In the genomic region with DNA sequence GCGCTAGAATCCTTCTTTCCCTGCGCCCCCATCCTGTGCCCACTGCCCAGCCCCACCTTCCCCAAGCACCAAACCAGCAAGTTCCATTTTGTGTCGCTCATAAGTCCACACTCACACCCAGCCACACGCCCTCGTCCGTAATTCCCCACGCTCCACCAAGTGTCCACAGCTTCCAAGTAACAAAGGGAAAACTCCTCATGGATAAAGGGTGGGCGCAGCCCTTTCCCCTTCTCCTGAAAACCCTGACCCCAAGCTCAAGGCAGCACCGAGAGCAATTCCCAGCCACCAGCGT, we compare ENCODE assay signal across 9 cellular contexts. TPM values are rescaled to one million over a fixed set of nuclear protein-coding genes. Genes with fewer than 3 reads are reported as not detected.
DNase-seq lines count a peak whose midpoint lies in the region; ATAC-seq and TF ChIP-seq lines count a peak whose summit lies in the region.
"Had no signal": no experiment of that assay in that cellular context is flagged by ENCODE, and none has a peak within 500 bp of the region (broad histone marks: within the 10 kb centered on the region; RNA-seq: fewer than 3 reads in every experiment).

No MANE protein-coding gene starts in this region.

- H3K4me1 ChIP-seq in Caco-2 = peaks cover 14% of the 10 kb centered on the region; the same call in 1 of the 2 replicates
- peaks cover 23% of the 10 kb centered on the region for H3K4me1 ChIP-seq in SJCRH30
- peaks cover 46 to 75% (median 64%) of the 10 kb centered on the region in 4 donors for H3K4me1 ChIP-seq in esophagus muscularis mucosa
- H3K4me1 ChIP-seq in trophoblast cell (ENCODE audit: control insufficient read depth in 1 of 2, insufficient read depth in 2 of 2, low read length in 2 of 2) = peaks cover 5 to 8% of the 10 kb centered on the region in 2 experiments
- H3K4me1 ChIP-seq in foreskin keratinocyte = no peaks in the 10 kb centered on the region
- H3K4me1 ChIP-seq: SJSA1 had no signal

- no peak overlapping the region for H2AFZ ChIP-seq in trophoblast cell (ENCODE audit: insufficient read depth, low read length, poor library complexity)

- H3K4me1 Mint-ChIP-seq in Caco-2 (ENCODE audit: low read depth, unreplicated experiment) = peaks cover 6% of the 10 kb centered on the region

- H3K23ac ChIP-seq in trophoblast cell (ENCODE audit: low read length) = no peak overlapping the region

- H4K12ac ChIP-seq in trophoblast cell (ENCODE audit: low read depth, low read length) = no peak overlapping the region

- POLR2A ChIA-PET in Caco-2 (lab: Charles Lee) = interaction anchor here (1.0 kb wide), 1 partner anchor 71 kb away, joined by 7 read pairs; no protein-coding TSS in a partner anchor

- no peak overlapping the region for H4K91ac ChIP-seq in trophoblast cell (ENCODE audit: low read depth, low read length)

- no TSS peak for BruUV-seq in Caco-2 (replicated peaks; lab: Mats Ljungman, UMichigan)

- H3K18ac ChIP-seq in trophoblast cell (ENCODE audit: low read length) = no peak overlapping the region

- DNase-seq in Caco-2 (no peak), SJCRH30 (peak in 1 of 2 experiments; percentile 25), esophagus muscularis mucosa (ENCODE audit: extremely low spot score) (no peak), trophoblast cell (no peak), SKM-1 treated with dmso at 0.1 percent for 144 hours (lab: John Stamatoyannopoulos, UW; ENCODE audit: unreplicated experiment) (no peak), foreskin keratinocyte (no peak), T-helper 9 cell (no peak), NCI-H2107 treated with DMSO at 0.1 percent for 48 hours (lab: John Stamatoyannopoulos, UW; ENCODE audit: unreplicated experiment) (no peak)

- H2BK5ac ChIP-seq in trophoblast cell (ENCODE audit: low read depth, low read length, poor library complexity) = no peak overlapping the region

- TF ChIP-seq CTCF in Caco-2 (IDR thresholded peaks at IDR 0.05; ENCODE audit: insufficient read depth in 1 of 2, low read depth in 1 of 2, low read length in 1 of 2, severe bottlenecking in 1 of 2, unreplicated experiment in 1 of 2) = no peak
- TF ChIP-seq CTCF in esophagus muscularis mucosa (IDR thresholded peaks at IDR 0.05) = no peak
- no peak for TF ChIP-seq CTCF in foreskin keratinocyte (conservative IDR thresholded peaks at IDR 0.05)

- no peak for TF ChIP-seq EP300 in esophagus muscularis mucosa (IDR thresholded peaks at IDR 0.05)

- peaks cover 58% of the 10 kb centered on the region for H3K27me3 Mint-ChIP-seq in Caco-2 (ENCODE audit: insufficient read depth, unreplicated experiment)

- peak overlapping the region; percentile 80 for H3K27ac ChIP-seq in SJCRH30
- peak overlapping the region; percentile 78 to 81 (median 78) for H3K27ac ChIP-seq in esophagus muscularis mucosa (replicated peaks in 1 of 4)
- no peak overlapping the region for H3K27ac ChIP-seq in trophoblast cell (ENCODE audit: low read depth, low read length)
- H3K27ac ChIP-seq in foreskin keratinocyte = no peak overlapping the region
- H3K27ac ChIP-seq: SJSA1 had no signal

- no peak overlapping the region for H3K14ac ChIP-seq in trophoblast cell (ENCODE audit: low read length)

- no peaks in the 10 kb centered on the region for H3K9me3 ChIP-seq in Caco-2
- no peaks in the 10 kb centered on the region for H3K9me3 ChIP-seq in SJCRH30 (replicated peaks)
- H3K9me3 ChIP-seq in esophagus muscularis mucosa = no peaks in the 10 kb centered on the region
- H3K9me3 ChIP-seq in trophoblast cell (ENCODE audit: insufficient read depth, low read depth, low read length) = peaks cover 2% of the 10 kb centered on the region
- H3K9me3 ChIP-seq: SJSA1 had no signal

- H3K9ac ChIP-seq in trophoblast cell (ENCODE audit: low read length) = no peak overlapping the region

- no peak overlapping the region for H2BK12ac ChIP-seq in trophoblast cell (ENCODE audit: low read length)

- intact Hi-C loops in Caco-2 (cut with micrococcal nuclease; ENCODE audit: unreplicated experiment) = no loop called here
- intact Hi-C loops in esophagus muscularis mucosa (cut with DNase I) = no loop called here

- H3K27ac Mint-ChIP-seq in Caco-2 (ENCODE audit: unreplicated experiment) = no peak overlapping the region

- no peak overlapping the region for H4K8ac ChIP-seq in trophoblast cell (ENCODE audit: low read depth, low read length)

- H3K36me3 Mint-ChIP-seq in Caco-2 (ENCODE audit: insufficient read depth, unreplicated experiment) = no peaks in the 10 kb centered on the region

- no peak for ATAC-seq in foreskin keratinocyte

- no peaks in the 10 kb centered on the region for H3K79me1 ChIP-seq in trophoblast cell (ENCODE audit: low read length)

- no peak for TF ChIP-seq POLR2A in esophagus muscularis mucosa (IDR thresholded peaks at IDR 0.05; ENCODE audit: low read depth)

- peak overlapping the region; percentile 68 for H3K4me2 ChIP-seq in trophoblast cell (ENCODE audit: low read length)

- H2AK5ac ChIP-seq in trophoblast cell (ENCODE audit: low read length) = no peak overlapping the region

- H3K9me3 Mint-ChIP-seq in Caco-2 (ENCODE audit: unreplicated experiment) = no peaks in the 10 kb centered on the region

- H3K27me3 ChIP-seq in Caco-2 (replicated peaks; ENCODE audit: control insufficient read depth, insufficient read depth, low read length) = peaks cover 14% of the 10 kb centered on the region
- no peaks in the 10 kb centered on the region for H3K27me3 ChIP-seq in SJCRH30
- H3K27me3 ChIP-seq in esophagus muscularis mucosa = peaks cover 0 to 23% (median 3%) of the 10 kb centered on the region in 4 donors
- H3K27me3 ChIP-seq in trophoblast cell (ENCODE audit: insufficient read depth, low read length) = peaks cover 42% of the 10 kb centered on the region
- H3K27me3 ChIP-seq in foreskin keratinocyte = peaks cover 99% of the 10 kb centered on the region

- WGBS in esophagus muscularis mucosa = 0% methylated on average over 10 of the region's 10 CpGs
- no CpG with 5 or more reads among the region's 10 CpGs for WGBS in trophoblast cell (ENCODE audit: extremely low coverage, insufficient coverage, insufficient read length)

- no peak overlapping the region for H3K4ac ChIP-seq in trophoblast cell (ENCODE audit: low read depth, low read length)

- CTCF ChIA-PET in Caco-2 (lab: Charles Lee) = interaction anchor here (0.6 to 3.6 kb wide), 5 partner anchors 31 to 159 kb away, joined by 3 to 23 read pairs (median 4); no protein-coding TSS in a partner anchor

- H3K79me2 ChIP-seq in trophoblast cell (ENCODE audit: control insufficient read depth, insufficient read depth, low read length, poor library complexity) = no peaks in the 10 kb centered on the region

- H3K4me3 Mint-ChIP-seq in Caco-2 (ENCODE audit: unreplicated experiment) = peak overlapping the region; percentile 76

- H3K36me3 ChIP-seq in Caco-2 (ENCODE audit: control insufficient read depth, insufficient read depth, low read length) (no peaks in the 10 kb centered on the region), SJCRH30 (no peaks in the 10 kb centered on the region), esophagus muscularis mucosa (no peaks in the 10 kb centered on the region), trophoblast cell (ENCODE audit: control insufficient read depth in 1 of 2, insufficient read depth in 2 of 2, low read length in 2 of 2) (no peaks in the 10 kb centered on the region)
- H3K36me3 ChIP-seq: SJSA1 had no signal

- H2BK120ac ChIP-seq in trophoblast cell (ENCODE audit: insufficient read depth, low read length, poor library complexity) = no peak overlapping the region

- peak overlapping the region; percentile 51 for H3K4me3 ChIP-seq in Caco-2 (ENCODE audit: low read depth, low read length)
- H3K4me3 ChIP-seq in SJCRH30 = peak overlapping the region; percentile 89
- H3K4me3 ChIP-seq in esophagus muscularis mucosa = peak overlapping the region; percentile 64 to 79 (median 66)
- peak overlapping the region; percentile 59 for H3K4me3 ChIP-seq in trophoblast cell (ENCODE audit: low read depth, low read length)
- H3K4me3 ChIP-seq: SJSA1 had no signal

RNA-seq across cellular contexts. Expression of a gene that starts 0.5 kb away (rescaled TPM):
- total RNA-seq in Caco-2 (2022) (0.86 and 1.0 TPM in 2 replicates), esophagus muscularis mucosa (100 to 1,000 TPM in 2 of 4 donors, 10 to 100 TPM in 2; 78.9 to 105 (median 91.5) TPM), foreskin keratinocyte (not detected in 2 replicates)
- total RNA-seq in SJCRH30 (2014; rRNA removed; shearing (Covaris generic)) = 86.9 and 90.1 TPM in 2 replicates
- polyA plus RNA-seq in trophoblast cell (2013) = 4.7 TPM in 2 replicates
- polyA plus RNA-seq in foreskin keratinocyte = 0.09 and 0.16 TPM in 2 replicates

RNA-seq across cellular contexts. Expression of a gene that starts 51.5 kb away (rescaled TPM):
- total RNA-seq in Caco-2 (2022) (0.48 TPM in 1 of 2 replicates, not detected in the other), esophagus muscularis mucosa (1 to 10 TPM in 3 of 4 donors, under 1 TPM in 1; 0.52 to 5.8 (median 3.7) TPM), foreskin keratinocyte (not detected in 2 replicates)
- total RNA-seq in SJCRH30 (2014; rRNA removed; shearing (Covaris generic)) = 0.14 and 0.15 TPM in 2 replicates
- polyA plus RNA-seq in trophoblast cell (2013) = not detected in 2 replicates
- polyA plus RNA-seq in foreskin keratinocyte = 0.15 and 0.27 TPM in 2 replicates
- total RNA-seq: SJSA1 had no signal

RNA-seq across cellular contexts. Expression of a gene that starts 53.2 kb away (rescaled TPM):
- total RNA-seq in Caco-2 (2022) = 40.8 and 53.1 TPM in 2 replicates
- not detected in 2 replicates for total RNA-seq in SJCRH30 (2014; rRNA removed; shearing (Covaris generic))
- not detected for total RNA-seq in esophagus muscularis mucosa
- 4.0 and 4.1 TPM in 2 replicates for polyA plus RNA-seq in trophoblast cell (2013)
- total RNA-seq in foreskin keratinocyte = 0.07 and 0.17 TPM in 2 replicates
- polyA plus RNA-seq in foreskin keratinocyte = 0.06 and 0.09 TPM in 2 replicates
- total RNA-seq: SJSA1 had no signal

Comparison
In these comparisons a context has a peak if more than half of its experiments do, and no peak if none do; other contexts are left out.
1. H3K27ac ChIP-seq: peak in SJCRH30 (single experiment) and esophagus muscularis mucosa (4 of 4); none in trophoblast cell (single experiment) and foreskin keratinocyte (single experiment).
2. RNA of a gene that starts 0.5 kb away (total RNA-seq): 78.9 to 105 TPM in esophagus muscularis mucosa and 86.9 to 90.1 TPM in SJCRH30; 0.86 to 1.0 TPM in Caco-2 and not detected in foreskin keratinocyte; every median in the first group is over 10 times any median in the second.
3. RNA of a gene that starts 53.2 kb away (total RNA-seq): 40.8 to 53.1 TPM in Caco-2; 0.07 to 0.17 TPM in foreskin keratinocyte, not detected in SJCRH30 and not detected in esophagus muscularis mucosa; every median in the first group is over 10 times any median in the second.
4. Peak in every context shown above with its lines, with median percentiles within 50 percentile points of each other: H3K4me3 ChIP-seq.